1 cellular context compared by ENCODE assay signal in the genomic region with DNA sequence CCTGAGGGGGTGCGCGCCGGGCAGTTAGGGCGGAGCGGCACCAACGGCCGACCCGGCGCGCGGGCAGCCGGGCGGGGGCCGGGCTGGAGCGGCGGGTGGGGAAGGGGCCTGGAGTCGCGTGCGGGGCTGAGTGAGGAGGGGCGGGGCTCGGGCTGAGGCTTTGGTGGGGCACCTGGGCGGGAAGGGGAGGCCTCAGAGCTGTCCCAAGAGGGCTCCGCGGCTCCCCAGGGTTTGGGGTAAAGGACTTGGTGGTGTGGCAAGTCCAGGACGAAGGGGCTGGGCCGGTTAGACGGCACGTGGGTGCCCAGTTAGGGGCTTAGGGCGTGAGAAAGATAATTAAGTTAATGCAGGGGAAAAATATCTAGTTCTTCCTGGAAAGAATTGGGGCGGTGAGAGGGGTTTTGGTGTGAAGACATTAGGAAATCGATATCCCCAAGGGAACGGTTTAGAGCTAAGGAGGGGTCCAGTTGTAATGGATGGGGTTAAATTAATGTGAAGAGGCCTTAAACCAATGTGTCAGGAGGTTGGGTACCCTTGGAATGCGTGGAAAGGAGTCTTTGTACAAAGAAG.
TF ChIP-seq lines count a peak whose summit lies in the region.

No MANE protein-coding gene starts in this region.

TF ChIP-seq in HepG2, 621 proteins besides CTCF, POLR2A, EP300 and RAD21 (continued from another document and continues in another):
- TF ChIP-seq, protein P1, sequence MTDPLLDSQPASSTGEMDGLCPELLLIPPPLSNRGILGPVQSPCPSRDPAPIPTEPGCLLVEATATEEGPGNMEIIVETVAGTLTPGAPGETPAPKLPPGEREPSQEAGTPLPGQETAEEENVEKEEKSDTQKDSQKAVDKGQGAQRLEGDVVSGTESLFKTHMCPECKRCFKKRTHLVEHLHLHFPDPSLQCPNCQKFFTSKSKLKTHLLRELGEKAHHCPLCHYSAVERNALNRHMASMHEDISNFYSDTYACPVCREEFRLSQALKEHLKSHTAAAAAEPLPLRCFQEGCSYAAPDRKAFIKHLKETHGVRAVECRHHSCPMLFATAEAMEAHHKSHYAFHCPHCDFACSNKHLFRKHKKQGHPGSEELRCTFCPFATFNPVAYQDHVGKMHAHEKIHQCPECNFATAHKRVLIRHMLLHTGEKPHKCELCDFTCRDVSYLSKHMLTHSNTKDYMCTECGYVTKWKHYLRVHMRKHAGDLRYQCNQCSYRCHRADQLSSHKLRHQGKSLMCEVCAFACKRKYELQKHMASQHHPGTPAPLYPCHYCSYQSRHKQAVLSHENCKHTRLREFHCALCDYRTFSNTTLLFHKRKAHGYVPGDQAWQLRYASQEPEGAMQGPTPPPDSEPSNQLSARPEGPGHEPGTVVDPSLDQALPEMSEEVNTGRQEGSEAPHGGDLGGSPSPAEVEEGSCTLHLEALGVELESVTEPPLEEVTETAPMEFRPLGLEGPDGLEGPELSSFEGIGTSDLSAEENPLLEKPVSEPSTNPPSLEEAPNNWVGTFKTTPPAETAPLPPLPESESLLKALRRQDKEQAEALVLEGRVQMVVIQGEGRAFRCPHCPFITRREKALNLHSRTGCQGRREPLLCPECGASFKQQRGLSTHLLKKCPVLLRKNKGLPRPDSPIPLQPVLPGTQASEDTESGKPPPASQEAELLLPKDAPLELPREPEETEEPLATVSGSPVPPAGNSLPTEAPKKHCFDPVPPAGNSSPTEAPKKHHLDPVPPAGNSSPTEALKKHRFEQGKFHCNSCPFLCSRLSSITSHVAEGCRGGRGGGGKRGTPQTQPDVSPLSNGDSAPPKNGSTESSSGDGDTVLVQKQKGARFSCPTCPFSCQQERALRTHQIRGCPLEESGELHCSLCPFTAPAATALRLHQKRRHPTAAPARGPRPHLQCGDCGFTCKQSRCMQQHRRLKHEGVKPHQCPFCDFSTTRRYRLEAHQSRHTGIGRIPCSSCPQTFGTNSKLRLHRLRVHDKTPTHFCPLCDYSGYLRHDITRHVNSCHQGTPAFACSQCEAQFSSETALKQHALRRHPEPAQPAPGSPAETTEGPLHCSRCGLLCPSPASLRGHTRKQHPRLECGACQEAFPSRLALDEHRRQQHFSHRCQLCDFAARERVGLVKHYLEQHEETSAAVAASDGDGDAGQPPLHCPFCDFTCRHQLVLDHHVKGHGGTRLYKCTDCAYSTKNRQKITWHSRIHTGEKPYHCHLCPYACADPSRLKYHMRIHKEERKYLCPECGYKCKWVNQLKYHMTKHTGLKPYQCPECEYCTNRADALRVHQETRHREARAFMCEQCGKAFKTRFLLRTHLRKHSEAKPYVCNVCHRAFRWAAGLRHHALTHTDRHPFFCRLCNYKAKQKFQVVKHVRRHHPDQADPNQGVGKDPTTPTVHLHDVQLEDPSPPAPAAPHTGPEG (CRISPR knock-in tag; IDR thresholded peaks at IDR 0.05), result no peak
- TF ChIP-seq ZNF761 (CRISPR knock-in tag; conservative IDR thresholded peaks at IDR 0.05) (no peak), HNRNPK (IDR thresholded peaks at IDR 0.05; ENCODE audit: low read depth, low read length, poor library complexity, severe bottlenecking) (no peak), ZBTB21 (CRISPR knock-in tag; IDR thresholded peaks at IDR 0.05) (no peak), KLF11 (CRISPR knock-in tag; IDR thresholded peaks at IDR 0.05) (no peak), ZSCAN25 (CRISPR knock-in tag; IDR thresholded peaks at IDR 0.05) (no peak), ZNF567 (CRISPR knock-in tag; IDR thresholded peaks at IDR 0.05; ENCODE audit: borderline replicate concordance) (no peak), YY1 (IDR thresholded peaks at IDR 0.05; ENCODE audit: insufficient read depth, insufficient replicate concordance, low read depth, low read length) (no peak), ZNF616 (CRISPR knock-in tag; IDR thresholded peaks at IDR 0.05; ENCODE audit: low read depth) (no peak), POLR2AphosphoS5 (IDR thresholded peaks at IDR 0.05; ENCODE audit: low read depth, low read length) (no peak), ZNF615 (CRISPR knock-in tag; IDR thresholded peaks at IDR 0.05; ENCODE audit: borderline replicate concordance) (no peak), TCF7 (IDR thresholded peaks at IDR 0.05; ENCODE audit: low read depth) (no peak), HDAC6 (IDR thresholded peaks at IDR 0.05; ENCODE audit: low read depth, low read length) (no peak), ZNF317 (CRISPR knock-in tag; IDR thresholded peaks at IDR 0.05) (no peak), ISX (CRISPR knock-in tag; conservative IDR thresholded peaks at IDR 0.05) (no peak), ARNT2 (CRISPR knock-in tag; IDR thresholded peaks at IDR 0.05; ENCODE audit: low read depth) (0 out of 2 replicates have a peak, but pooled peaks have one; percentile 32), KDM6A (CRISPR knock-in tag; IDR thresholded peaks at IDR 0.05; ENCODE audit: low read depth) (no peak), XBP1 (CRISPR knock-in tag; IDR thresholded peaks at IDR 0.05) (no peak), REXO4 (CRISPR knock-in tag; IDR thresholded peaks at IDR 0.05; ENCODE audit: borderline replicate concordance) (no peak), NCOA5 (CRISPR knock-in tag; IDR thresholded peaks at IDR 0.05) (no peak), ZNF30 (CRISPR knock-in tag; IDR thresholded peaks at IDR 0.05) (no peak), NR2F2 (IDR thresholded peaks at IDR 0.05; ENCODE audit: borderline replicate concordance, low read depth) (no peak), MBNL3 (CRISPR knock-in tag; conservative IDR thresholded peaks at IDR 0.05) (no peak), ZKSCAN1 (IDR thresholded peaks at IDR 0.05; ENCODE audit: low read length) (no peak), RCOR2 (CRISPR knock-in tag; IDR thresholded peaks at IDR 0.05) (no peak), ATF1 (CRISPR knock-in tag; IDR thresholded peaks at IDR 0.05) (no peak), ZNF17 (CRISPR knock-in tag; IDR thresholded peaks at IDR 0.05) (no peak), HES4 (CRISPR knock-in tag; IDR thresholded peaks at IDR 0.05; ENCODE audit: borderline replicate concordance) (peak; percentile 61; the same call in 1 of the 2 replicates), ZNF558 (CRISPR knock-in tag; IDR thresholded peaks at IDR 0.05; ENCODE audit: borderline replicate concordance) (0 out of 2 replicates have a peak, but pooled peaks have one; percentile 14), ZNF724P (CRISPR knock-in tag; IDR thresholded peaks at IDR 0.05; ENCODE audit: borderline replicate concordance) (peak; percentile 80; the same call in 1 of the 2 replicates)
- TF ChIP-seq, protein P2, sequence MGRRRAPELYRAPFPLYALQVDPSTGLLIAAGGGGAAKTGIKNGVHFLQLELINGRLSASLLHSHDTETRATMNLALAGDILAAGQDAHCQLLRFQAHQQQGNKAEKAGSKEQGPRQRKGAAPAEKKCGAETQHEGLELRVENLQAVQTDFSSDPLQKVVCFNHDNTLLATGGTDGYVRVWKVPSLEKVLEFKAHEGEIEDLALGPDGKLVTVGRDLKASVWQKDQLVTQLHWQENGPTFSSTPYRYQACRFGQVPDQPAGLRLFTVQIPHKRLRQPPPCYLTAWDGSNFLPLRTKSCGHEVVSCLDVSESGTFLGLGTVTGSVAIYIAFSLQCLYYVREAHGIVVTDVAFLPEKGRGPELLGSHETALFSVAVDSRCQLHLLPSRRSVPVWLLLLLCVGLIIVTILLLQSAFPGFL (CRISPR knock-in tag; IDR thresholded peaks at IDR 0.05), result no peak
- TF ChIP-seq, protein P3, sequence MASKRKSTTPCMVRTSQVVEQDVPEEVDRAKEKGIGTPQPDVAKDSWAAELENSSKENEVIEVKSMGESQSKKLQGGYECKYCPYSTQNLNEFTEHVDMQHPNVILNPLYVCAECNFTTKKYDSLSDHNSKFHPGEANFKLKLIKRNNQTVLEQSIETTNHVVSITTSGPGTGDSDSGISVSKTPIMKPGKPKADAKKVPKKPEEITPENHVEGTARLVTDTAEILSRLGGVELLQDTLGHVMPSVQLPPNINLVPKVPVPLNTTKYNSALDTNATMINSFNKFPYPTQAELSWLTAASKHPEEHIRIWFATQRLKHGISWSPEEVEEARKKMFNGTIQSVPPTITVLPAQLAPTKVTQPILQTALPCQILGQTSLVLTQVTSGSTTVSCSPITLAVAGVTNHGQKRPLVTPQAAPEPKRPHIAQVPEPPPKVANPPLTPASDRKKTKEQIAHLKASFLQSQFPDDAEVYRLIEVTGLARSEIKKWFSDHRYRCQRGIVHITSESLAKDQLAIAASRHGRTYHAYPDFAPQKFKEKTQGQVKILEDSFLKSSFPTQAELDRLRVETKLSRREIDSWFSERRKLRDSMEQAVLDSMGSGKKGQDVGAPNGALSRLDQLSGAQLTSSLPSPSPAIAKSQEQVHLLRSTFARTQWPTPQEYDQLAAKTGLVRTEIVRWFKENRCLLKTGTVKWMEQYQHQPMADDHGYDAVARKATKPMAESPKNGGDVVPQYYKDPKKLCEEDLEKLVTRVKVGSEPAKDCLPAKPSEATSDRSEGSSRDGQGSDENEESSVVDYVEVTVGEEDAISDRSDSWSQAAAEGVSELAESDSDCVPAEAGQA (IDR thresholded peaks at IDR 0.05; ENCODE audit: low read depth), result no peak
- TF ChIP-seq, protein P3 (CRISPR knock-in tag; IDR thresholded peaks at IDR 0.05; ENCODE audit: borderline replicate concordance), result no peak
- TF ChIP-seq, protein P4, sequence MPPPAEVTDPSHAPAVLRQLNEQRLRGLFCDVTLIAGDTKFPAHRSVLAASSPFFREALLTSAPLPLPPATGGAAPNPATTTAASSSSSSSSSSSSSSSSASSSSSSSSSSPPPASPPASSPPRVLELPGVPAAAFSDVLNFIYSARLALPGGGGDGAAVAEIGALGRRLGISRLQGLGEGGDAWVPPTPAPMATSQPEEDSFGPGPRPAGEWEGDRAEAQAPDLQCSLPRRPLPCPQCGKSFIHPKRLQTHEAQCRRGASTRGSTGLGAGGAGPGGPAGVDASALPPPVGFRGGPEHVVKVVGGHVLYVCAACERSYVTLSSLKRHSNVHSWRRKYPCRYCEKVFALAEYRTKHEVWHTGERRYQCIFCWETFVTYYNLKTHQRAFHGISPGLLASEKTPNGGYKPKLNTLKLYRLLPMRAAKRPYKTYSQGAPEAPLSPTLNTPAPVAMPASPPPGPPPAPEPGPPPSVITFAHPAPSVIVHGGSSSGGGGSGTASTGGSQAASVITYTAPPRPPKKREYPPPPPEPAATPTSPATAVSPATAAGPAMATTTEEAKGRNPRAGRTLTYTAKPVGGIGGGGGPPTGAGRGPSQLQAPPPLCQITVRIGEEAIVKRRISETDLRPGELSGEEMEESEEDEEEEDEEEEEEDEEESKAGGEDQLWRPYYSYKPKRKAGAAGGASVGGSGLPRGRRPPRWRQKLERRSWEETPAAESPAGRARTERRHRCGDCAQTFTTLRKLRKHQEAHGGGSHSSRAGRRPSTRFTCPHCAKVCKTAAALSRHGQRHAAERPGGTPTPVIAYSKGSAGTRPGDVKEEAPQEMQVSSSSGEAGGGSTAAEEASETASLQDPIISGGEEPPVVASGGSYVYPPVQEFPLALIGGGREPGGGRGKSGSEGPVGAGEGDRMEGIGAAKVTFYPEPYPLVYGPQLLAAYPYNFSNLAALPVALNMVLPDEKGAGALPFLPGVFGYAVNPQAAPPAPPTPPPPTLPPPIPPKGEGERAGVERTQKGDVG (CRISPR knock-in tag; IDR thresholded peaks at IDR 0.05; ENCODE audit: borderline replicate concordance), result no peak
- TF ChIP-seq, protein P5, sequence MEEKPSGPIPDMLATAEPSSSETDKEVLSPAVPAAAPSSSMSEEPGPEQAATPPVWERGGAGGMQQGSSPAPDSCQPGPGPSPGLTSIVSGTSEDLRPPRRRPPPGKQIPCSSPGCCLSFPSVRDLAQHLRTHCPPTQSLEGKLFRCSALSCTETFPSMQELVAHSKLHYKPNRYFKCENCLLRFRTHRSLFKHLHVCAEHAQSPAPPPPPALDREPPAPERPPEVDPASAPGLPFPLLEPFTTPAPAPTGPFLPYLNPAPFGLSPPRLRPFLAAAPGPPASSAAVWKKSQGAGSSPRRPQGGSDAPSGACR (CRISPR knock-in tag; IDR thresholded peaks at IDR 0.05), result 0 out of 2 replicates have a peak, but pooled peaks have one; percentile 9
- TF ChIP-seq, protein P6, sequence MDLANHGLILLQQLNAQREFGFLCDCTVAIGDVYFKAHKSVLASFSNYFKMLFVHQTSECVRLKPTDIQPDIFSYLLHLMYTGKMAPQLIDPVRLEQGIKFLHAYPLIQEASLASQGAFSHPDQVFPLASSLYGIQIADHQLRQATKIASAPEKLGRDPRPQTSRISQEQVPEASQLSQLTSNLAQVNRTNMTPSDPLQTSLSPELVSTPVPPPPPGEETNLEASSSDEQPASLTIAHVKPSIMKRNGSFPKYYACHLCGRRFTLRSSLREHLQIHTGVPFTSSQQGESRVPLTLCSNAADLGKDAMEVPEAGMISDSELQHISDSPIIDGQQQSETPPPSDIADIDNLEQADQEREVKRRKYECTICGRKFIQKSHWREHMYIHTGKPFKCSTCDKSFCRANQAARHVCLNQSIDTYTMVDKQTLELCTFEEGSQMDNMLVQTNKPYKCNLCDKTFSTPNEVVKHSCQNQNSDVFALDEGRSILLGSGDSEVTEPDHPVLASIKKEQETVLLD (CRISPR knock-in tag; IDR thresholded peaks at IDR 0.05; ENCODE audit: low read depth), result peak; percentile 48; the same call in 1 of the 2 replicates
